36 cellular contexts compared by ENCODE assay signal in the genomic region with DNA sequence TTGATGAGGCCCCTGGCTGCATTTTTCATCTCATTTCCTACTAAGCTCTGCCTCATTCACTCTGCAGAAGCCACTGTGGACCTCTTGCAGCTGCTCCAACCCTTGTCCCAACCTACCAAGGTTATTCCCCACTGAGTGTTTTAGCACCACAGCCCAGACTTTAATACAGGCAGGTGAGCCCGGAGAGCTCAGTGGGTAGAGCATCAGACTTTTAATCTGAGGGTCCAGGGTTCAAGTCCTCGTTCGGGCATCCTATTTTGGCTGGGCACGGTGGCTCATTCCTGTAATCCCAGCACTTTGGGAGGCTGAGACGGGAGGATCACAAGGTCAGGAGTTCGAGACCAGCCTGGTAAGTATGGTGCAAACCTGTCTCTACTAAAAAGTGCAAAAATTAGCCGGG. TPM values are rescaled to one million over a fixed set of nuclear protein-coding genes. Genes with fewer than 3 reads are reported as not detected.
"Had no signal": no experiment of that assay in that cellular context is flagged by ENCODE, and none has a peak within 500 bp of the region (broad histone marks: within the 10 kb centered on the region; RNA-seq: fewer than 3 reads in every experiment).

No MANE protein-coding gene starts in this region.

- H3K4me3 ChIP-seq: MG63 had no signal

- H3K27ac ChIP-seq: KMS-11 had no signal

- DNase-seq: Karpas-422, Kasumi-1, KG1, MG63, MM.1S, MV-4-11, NCI-H1048, NCI-H1092, NCI-H1105, NCI-H1105 treated with DMSO at 0.1 percent for 48 hours, NCI-H1417, NCI-H1417 treated with DMSO at 0.1 percent for 48 hours, NCI-H1436, NCI-H1436 treated with DMSO at 0.1 percent for 48 hours, NCI-H146, NCI-H1694, NCI-H1694 treated with DMSO at 0.1 percent for 48 hours, NCI-H187, NCI-H187 treated with DMSO at 0.1 percent for 48 hours, NCI-H1930, NCI-H2029, NCI-H2029 treated with DMSO at 0.1 percent for 48 hours, NCI-H2081, NCI-H2081 treated with DMSO at 0.1 percent for 48 hours, NCI-H2107, NCI-H2171, NCI-H2171 treated with DMSO at 0.1 percent for 48 hours, NCI-H2227 treated with DMSO at 0.1 percent for 48 hours, NCI-H226, NCI-H345, NCI-H446, NCI-H446 treated with DMSO at 0.1 percent for 48 hours had no signal

- H3K4me2 ChIP-seq: KMS-11 had no signal

- H3K9ac ChIP-seq: KMS-11 had no signal

- H3K36me3 ChIP-seq: MG63 had no signal

RNA-seq across cellular contexts. Expression of a gene that starts 18.1 kb away (rescaled TPM):
- total RNA-seq: LHCN-M2, NCI-H460 had no signal

RNA-seq across cellular contexts. Expression of a gene that starts 52.1 kb away (rescaled TPM):
- total RNA-seq: LHCN-M2, M059J, NCI-H460 had no signal
